ENCODE assay signal across 19 cellular contexts in the genomic region with DNA sequence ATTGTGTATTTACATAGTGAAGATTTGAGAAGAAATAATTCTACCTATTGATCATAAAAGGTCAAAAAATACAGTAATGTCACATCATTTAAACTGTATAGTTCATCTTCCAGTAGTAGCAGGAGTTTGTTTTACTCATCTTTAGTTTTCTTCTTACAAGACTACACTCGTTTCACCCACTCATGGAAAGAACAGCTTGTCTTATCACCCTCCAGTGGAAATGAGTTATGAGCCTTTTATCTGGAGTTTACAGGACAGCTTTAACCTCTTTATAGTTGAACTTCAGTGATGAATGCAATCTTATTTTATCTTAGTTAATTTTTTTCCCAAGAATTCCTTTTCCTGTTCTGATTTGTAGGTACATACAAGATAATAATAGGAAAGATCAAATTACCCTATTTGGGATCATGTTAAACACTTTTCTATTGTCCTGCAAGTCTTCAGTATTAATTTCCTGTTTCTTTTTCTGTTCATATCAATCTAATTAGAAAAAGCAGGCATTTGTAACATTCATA. TPM values are rescaled to one million over a fixed set of nuclear protein-coding genes. Genes with fewer than 3 reads are reported as not detected.
DNase-seq lines count a peak whose midpoint lies in the region; ATAC-seq, FAIRE-seq and TF ChIP-seq lines count a peak whose summit lies in the region.
"Had no signal": no experiment of that assay in that cellular context is flagged by ENCODE, and none has a peak within 500 bp of the region (broad histone marks: within the 10 kb centered on the region; RNA-seq: fewer than 3 reads in every experiment).

No MANE protein-coding gene starts in this region.

- no peak for TF ChIP-seq EP300 in ovary (IDR thresholded peaks at IDR 0.05)

- H4K20me1 ChIP-seq in OCI-LY1 (ENCODE audit: insufficient read depth, low read length) = no peaks in the 10 kb centered on the region
- H4K20me1 ChIP-seq in endothelial cell of umbilical vein (replicated peaks; ENCODE audit: control insufficient read depth, extremely low read depth, insufficient read depth, low read length) = peaks cover 2% of the 10 kb centered on the region
- H4K20me1 ChIP-seq: BLaER1 treated with 17β-estradiol and CSF1 and Interleukin-3, amounts not matched to agents 10 nM and 100 nM had no signal

- TF ChIP-seq POLR2A in endothelial cell of umbilical vein (IDR thresholded peaks at IDR 0.05; ENCODE audit: low read depth, low read length) (no peak), ovary (IDR thresholded peaks at IDR 0.05) (no peak)

- H3K4me3 ChIP-seq in BE2C (ENCODE audit: low read depth, low read length) (peak overlapping the region; percentile 18), OCI-LY1 (ENCODE audit: low read depth, low read length, poor library complexity, severe bottlenecking) (no peak overlapping the region), endothelial cell of umbilical vein (replicated peaks in 1 of 3; ENCODE audit: insufficient read depth in 1 of 3, low read depth in 1 of 3, low read length in 3 of 3) (no peak overlapping the region), muscle layer of colon (ENCODE audit: low read depth in 1 of 2, low read length in 2 of 2) (no peak overlapping the region), ovary (no peak overlapping the region)
- H3K4me3 ChIP-seq: BLaER1 treated with 17β-estradiol and CSF1 and Interleukin-3, amounts not matched to agents 10 nM and 100 nM; SJCRH30 had no signal

- H3K9me3 ChIP-seq in BE2C (no peaks in the 10 kb centered on the region), OCI-LY1 (ENCODE audit: low read length) (no peaks in the 10 kb centered on the region), endothelial cell of umbilical vein (replicated peaks; ENCODE audit: control insufficient read depth, insufficient read depth, low read length) (no peaks in the 10 kb centered on the region), muscle layer of colon (ENCODE audit: low read length) (no peaks in the 10 kb centered on the region), ovary (no peaks in the 10 kb centered on the region)
- H3K9me3 ChIP-seq: BLaER1 treated with 17β-estradiol and CSF1 and Interleukin-3, amounts not matched to agents 10 nM and 100 nM; SJCRH30 had no signal

- H3K27ac ChIP-seq in OCI-LY1 (ENCODE audit: low read depth, low read length, poor library complexity, severe bottlenecking) (peak overlapping the region; percentile 92), endothelial cell of umbilical vein (ENCODE audit: insufficient read depth, low read depth, low read length) (no peak overlapping the region), muscle layer of colon (ENCODE audit: low read depth, low read length) (peak overlapping the region; percentile 30), ovary (no peak overlapping the region)
- H3K27ac ChIP-seq: BLaER1 treated with 17β-estradiol and CSF1 and Interleukin-3, amounts not matched to agents 10 nM and 100 nM; SJCRH30 had no signal

- DNase-seq in BE2C = no peak
- DNase-seq in endothelial cell of umbilical vein (ENCODE audit: low read depth, low spot score) = peak; percentile 58
- DNase-seq in ovary = no peak
- DNase-seq in NCI-H1930 (lab: John Stamatoyannopoulos, UW) = no peak
- no peak for DNase-seq in HuH-7.5 (ENCODE audit: low spot score)
- DNase-seq: CD8-positive, alpha-beta memory T cell; H7; MM.1S; NCI-H1092 treated with DMSO at 0.1 percent for 48 hours; NCI-H1694; NCI-H748 treated with DMSO at 0.1 percent for 48 hours; PC-3; SJCRH30 had no signal

- dilution Hi-C loops in endothelial cell of umbilical vein (cut with MboI; ENCODE audit: extremely low pct_ligation_motif_present, low sequenced_read_pairs) = no loop called here

- BruUV-seq in endothelial cell of umbilical vein (replicated peaks; lab: Mats Ljungman, UMichigan) = no TSS peak

- no peaks in the 10 kb centered on the region for H3K9me1 ChIP-seq in endothelial cell of umbilical vein (replicated peaks; ENCODE audit: control insufficient read depth, extremely low read depth, insufficient read depth, low read length)

- H2AFZ ChIP-seq in OCI-LY1 (ENCODE audit: low read length) = no peak overlapping the region
- H2AFZ ChIP-seq in endothelial cell of umbilical vein (ENCODE audit: low read depth, low read length) = no peak overlapping the region

- intact Hi-C loops in endothelial cell of umbilical vein (cut with micrococcal nuclease) (no loop called here), ovary (cut with DNase I) (no loop called here)

- CTCF ChIA-PET in endothelial cell of umbilical vein (lab: Charles Lee) = interaction anchor here (0.8 to 1.6 kb wide), 5 partner anchors 9 to 37 kb away, joined by 3 to 4 read pairs (median 3); a partner anchor contains a TSS

- 4 to 8% (median 6%) methylated on average over 1 of the region's 1 CpG for WGBS in ovary, 3 donors

- H3K36me3 ChIP-seq in BE2C (no peaks in the 10 kb centered on the region), OCI-LY1 (ENCODE audit: insufficient read depth, low read length) (no peaks in the 10 kb centered on the region), endothelial cell of umbilical vein (ENCODE audit: control insufficient read depth in 2 of 2, extremely low read depth in 1 of 2, insufficient read depth in 2 of 2, low read length in 2 of 2) (no peaks in the 10 kb centered on the region), muscle layer of colon (ENCODE audit: insufficient read depth, low read length) (no peaks in the 10 kb centered on the region), ovary (no peaks in the 10 kb centered on the region)
- H3K36me3 ChIP-seq: BLaER1 treated with 17β-estradiol and CSF1 and Interleukin-3, amounts not matched to agents 10 nM and 100 nM; SJCRH30 had no signal

- no peak for ATAC-seq in HG03439 (IDR thresholded peaks at IDR 0.05; ENCODE audit: unreplicated experiment)
- ATAC-seq: PC-3 had no signal

- H3K9me2 ChIP-seq in OCI-LY1 (ENCODE audit: low read depth, low read length) = no peaks in the 10 kb centered on the region

- H3K27me3 ChIP-seq in BE2C (no peaks in the 10 kb centered on the region), OCI-LY1 (ENCODE audit: insufficient read depth, low read length) (no peaks in the 10 kb centered on the region), endothelial cell of umbilical vein (ENCODE audit: control insufficient read depth in 2 of 2, insufficient read depth in 2 of 2, low read length in 2 of 2) (no peaks in the 10 kb centered on the region), muscle layer of colon (ENCODE audit: control insufficient read depth in 1 of 2, insufficient read depth in 2 of 2, low read length in 2 of 2) (no peaks in the 10 kb centered on the region), ovary (no peaks in the 10 kb centered on the region)
- H3K27me3 ChIP-seq: BLaER1 treated with 17β-estradiol and CSF1 and Interleukin-3, amounts not matched to agents 10 nM and 100 nM; SJCRH30 had no signal

- H3K4me1 ChIP-seq in BE2C (peaks cover 41% of the 10 kb centered on the region), OCI-LY1 (ENCODE audit: insufficient read depth, low read length, severe bottlenecking) (peaks cover 100% of the 10 kb centered on the region), endothelial cell of umbilical vein (ENCODE audit: control insufficient read depth, extremely low read depth, insufficient read depth, low read length) (peaks cover 3% of the 10 kb centered on the region), muscle layer of colon (ENCODE audit: insufficient read depth, low read length) (peaks cover 56% of the 10 kb centered on the region), ovary (ENCODE audit: insufficient read depth) (peaks cover 19% of the 10 kb centered on the region)
- H3K4me1 ChIP-seq: BLaER1 treated with 17β-estradiol and CSF1 and Interleukin-3, amounts not matched to agents 10 nM and 100 nM; SJCRH30 had no signal

- H3K4me2 ChIP-seq in OCI-LY1 (ENCODE audit: low read length) (peak overlapping the region; percentile 73; the same call in 1 of the 2 replicates), endothelial cell of umbilical vein (ENCODE audit: insufficient read depth, low read length) (peak overlapping the region; percentile 39)
- H3K4me2 ChIP-seq: BLaER1 treated with 17β-estradiol and CSF1 and Interleukin-3, amounts not matched to agents 10 nM and 100 nM had no signal

- peak; percentile 24 for FAIRE-seq in endothelial cell of umbilical vein (lab: Jason Lieb, UNC)
- FAIRE-seq: A204.1, GM12892 had no signal

- no peak for TF ChIP-seq CTCF in BE2C (IDR thresholded peaks at IDR 0.05; ENCODE audit: low read depth, low read length)
- no peak for TF ChIP-seq CTCF in OCI-LY1 (IDR thresholded peaks at IDR 0.05; ENCODE audit: low read length)
- no peak for TF ChIP-seq CTCF in endothelial cell of umbilical vein (IDR thresholded peaks at IDR 0.05; ENCODE audit: extremely low read depth in 1 of 2, insufficient read depth in 1 of 2, low read depth in 1 of 2, low read length in 2 of 2)
- no peak for TF ChIP-seq CTCF in ovary (IDR thresholded peaks at IDR 0.05)

- peaks cover 82% of the 10 kb centered on the region for H3K79me2 ChIP-seq in OCI-LY1 (ENCODE audit: insufficient read depth, low read length)
- H3K79me2 ChIP-seq in endothelial cell of umbilical vein (ENCODE audit: control insufficient read depth, insufficient read depth, low read length) = peaks cover 54% of the 10 kb centered on the region

- POLR2A ChIA-PET in endothelial cell of umbilical vein (lab: Charles Lee) = no interaction called here

- H3F3A ChIP-seq in OCI-LY1 (ENCODE audit: insufficient read depth, low read length) = 0 out of 2 replicates have a peak, but pooled peaks cover 6% of the 10 kb centered on the region

- no peak overlapping the region; the same call in 1 of the 2 replicates for H3K9ac ChIP-seq in OCI-LY1 (ENCODE audit: low read length)
- H3K9ac ChIP-seq in endothelial cell of umbilical vein (replicated peaks; ENCODE audit: extremely low read depth, insufficient read depth, low read length) = no peak overlapping the region
- no peak overlapping the region for H3K9ac ChIP-seq in muscle layer of colon (ENCODE audit: low read length)
- H3K9ac ChIP-seq: BLaER1 treated with 17β-estradiol and CSF1 and Interleukin-3, amounts not matched to agents 10 nM and 100 nM had no signal

TF ChIP-seq in endothelial cell of umbilical vein, 7 proteins besides CTCF, POLR2A, EP300 and RAD21 (continues in another document):
- no peak for TF ChIP-seq MYC (IDR thresholded peaks at IDR 0.05; ENCODE audit: low read depth, low read length)

RNA-seq across cellular contexts. Expression of a gene that starts 36.8 kb away (rescaled TPM):
- 29.4 TPM for polyA plus RNA-seq in BE2C (2012; ENCODE audit: insufficient read depth, insufficient read length, low read depth)
- 37.3 and 42.3 TPM in 2 replicates for total RNA-seq in endothelial cell of umbilical vein
- polyA plus RNA-seq in endothelial cell of umbilical vein = 13.6 and 16.3 TPM in 2 replicates
- polyA plus RNA-seq in endothelial cell of umbilical vein (2011; cell fraction: cytosol; rRNA removed) = 11.4 and 11.9 TPM in 2 replicates
- polyA plus RNA-seq in endothelial cell of umbilical vein (2011; cell fraction: nucleus; rRNA removed) = 42.3 and 46.1 TPM in 2 replicates
- polyA plus RNA-seq in endothelial cell of umbilical vein (2012) = 8.2 and 10.2 TPM in 2 replicates
- 95.1 and 103 TPM in 2 replicates for polyA minus RNA-seq in endothelial cell of umbilical vein
- 7.3 TPM for polyA minus RNA-seq in endothelial cell of umbilical vein (2011; cell fraction: cytosol; rRNA and poly(A)+ RNA removed)
- 142 and 159 TPM in 2 replicates for polyA minus RNA-seq in endothelial cell of umbilical vein (2011; cell fraction: nucleus; rRNA and poly(A)+ RNA removed)
- total RNA-seq in ovary = 10 to 100 TPM; 41.7 to 79.2 (median 67.2) TPM
- 10 to 100 TPM; 11.6 to 17.1 TPM for polyA plus RNA-seq in ovary

Comparison
In these comparisons a context has a peak if more than half of its experiments do, and no peak if none do; other contexts are left out.
1. H3K27ac ChIP-seq: peak in OCI-LY1 (single experiment) and muscle layer of colon (single experiment); none in endothelial cell of umbilical vein (single experiment) and ovary (0 of 2).